Comparison of ENCODE assay signal across 1 cellular context in the genomic region with DNA sequence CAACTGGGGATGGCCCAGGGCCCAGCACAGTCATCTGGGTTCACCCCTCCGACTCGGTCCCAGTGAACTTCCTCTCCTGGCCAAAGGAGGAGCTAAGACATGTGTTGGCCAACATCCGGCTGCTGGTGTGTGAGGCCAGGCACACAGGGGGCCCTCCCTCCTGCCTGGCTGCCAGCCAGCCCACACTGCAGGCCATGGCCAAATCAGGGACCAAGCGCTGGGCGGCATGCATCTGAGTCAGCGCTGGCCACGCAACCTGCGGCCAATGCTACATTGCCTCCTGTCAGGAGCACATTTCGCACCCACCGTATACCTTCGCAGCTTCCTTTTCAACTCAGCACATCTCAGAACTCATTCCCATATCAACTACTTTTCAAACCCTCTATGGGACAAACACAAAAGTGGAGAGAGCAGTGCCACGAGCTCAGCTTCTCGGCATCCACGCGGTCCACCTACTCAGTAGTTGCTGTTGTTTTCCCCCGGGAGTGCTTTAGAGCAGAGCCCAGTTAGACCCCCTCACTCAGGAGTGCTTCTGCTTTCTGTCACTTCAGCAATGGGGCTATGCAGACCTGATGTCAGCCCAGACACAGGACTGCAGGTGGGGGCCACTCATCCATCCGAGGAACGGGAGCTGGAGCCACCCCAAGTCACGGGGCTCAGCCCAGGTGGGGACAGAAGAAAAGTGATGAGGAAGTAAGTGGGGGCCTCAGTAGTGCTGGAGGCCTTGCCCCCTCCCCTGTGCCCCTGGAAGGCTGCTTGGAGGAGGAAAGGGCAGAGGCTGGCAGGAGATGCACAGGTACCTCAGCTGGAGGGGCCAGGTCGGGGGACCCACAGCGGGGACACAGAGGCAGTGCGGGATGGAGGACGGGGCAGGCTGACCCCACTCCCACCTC.
TF ChIP-seq lines count a peak whose summit lies in the region.

No MANE protein-coding gene starts in this region.

TF ChIP-seq in liver, 16 proteins besides CTCF, POLR2A, EP300 and RAD21 (continued from another document):
- TF ChIP-seq ZBTB33 (IDR thresholded peaks at IDR 0.05) (no peak), HNF4G (IDR thresholded peaks at IDR 0.05) (no peak), JUND (IDR thresholded peaks at IDR 0.05) (peak in 1 of 2 donors; percentile 53), HNF4A (conservative IDR thresholded peaks at IDR 0.05) (peak in 1 of 2 donors; percentile 28), EGR1 (IDR thresholded peaks at IDR 0.05; ENCODE audit: low read depth in 2 of 2) (no peak), FOXA2 (IDR thresholded peaks at IDR 0.05) (no peak), SP1 (IDR thresholded peaks at IDR 0.05) (peak; percentile 54)
- TF ChIP-seq, protein P1, sequence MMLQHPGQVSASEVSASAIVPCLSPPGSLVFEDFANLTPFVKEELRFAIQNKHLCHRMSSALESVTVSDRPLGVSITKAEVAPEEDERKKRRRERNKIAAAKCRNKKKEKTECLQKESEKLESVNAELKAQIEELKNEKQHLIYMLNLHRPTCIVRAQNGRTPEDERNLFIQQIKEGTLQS (IDR thresholded peaks at IDR 0.05) = no peak
TF ChIP-seq in liver: peak in this region for 6.
